13 cellular contexts compared by ENCODE assay signal in the genomic region with DNA sequence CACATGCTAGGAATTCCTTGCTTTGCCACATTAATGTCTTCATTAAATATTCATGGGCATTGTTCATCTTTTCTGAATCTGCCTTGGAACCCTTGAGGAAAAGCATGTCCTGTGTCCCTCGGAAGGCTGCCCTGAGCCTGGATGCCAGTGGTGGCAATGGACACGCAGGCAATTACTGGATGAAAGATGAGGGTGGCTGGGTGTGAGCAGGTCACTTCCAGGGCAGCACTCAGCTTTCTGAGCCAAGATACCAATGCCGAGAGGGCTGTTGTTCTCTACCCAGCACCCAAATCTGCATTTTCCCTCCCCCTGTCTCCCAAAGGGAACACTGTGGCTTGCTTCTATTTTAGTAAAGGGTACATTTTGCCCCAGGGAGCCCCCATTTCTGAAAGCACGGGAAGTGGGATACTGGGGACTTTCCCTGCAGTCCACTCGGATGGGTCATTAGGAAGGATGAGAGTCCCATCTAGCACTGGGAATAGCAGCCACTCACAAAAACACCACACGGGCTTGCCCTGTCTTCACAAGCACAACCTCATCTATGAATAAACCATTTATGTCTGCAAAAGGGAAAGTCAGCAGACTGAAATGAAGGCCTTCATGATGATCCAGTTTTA.
"Had no signal": no experiment of that assay in that cellular context is flagged by ENCODE, and none has a peak within 500 bp of the region (broad histone marks: within the 10 kb centered on the region; RNA-seq: fewer than 3 reads in every experiment).

No MANE protein-coding gene starts in this region.

- H3K4me3 Mint-ChIP-seq: activated naive CD8-positive, alpha-beta T cell; activated T-cell treated with anti-CD3 and anti-CD28 coated beads, Interleukin-2, amount 50 U/mL, for 4 hours; memory B cell; nephron had no signal

- DNase-seq: activated CD4-positive, alpha-beta T cell treated with anti-CD3 and anti-CD28 coated beads, Interleukin-2, amount 50 U/mL, for 4 hours; activated CD4-positive, CD25-positive, alpha-beta regulatory T cell treated with anti-CD3 and anti-CD28 coated beads, Interleukin-2, amount 50 U/mL, for 72 hours; activated effector memory CD4-positive, alpha-beta T cell treated with anti-CD3 and anti-CD28 coated beads, Interleukin-2, amount 50 U/mL, for 16 hours; activated T-cell treated with anti-CD3 and anti-CD28 coated beads, Interleukin-2, amount 50 U/mL, for 4 hours; colonic mucosa; effector CD4-positive, alpha-beta T cell; SIG-M5; stimulated activated CD4-positive, alpha-beta T cell treated with anti-CD3 and anti-CD28 coated beads, Interleukin-4, amount 100 ng/mL, for 4 hours; trophoblast cell had no signal

- ATAC-seq: activated T-cell treated with anti-CD3 and anti-CD28 coated beads, Interleukin-2, amount 50 U/mL, for 4 hours; gastroesophageal sphincter had no signal

- H3K4me1 Mint-ChIP-seq: memory B cell had no signal

- H3K27me3 Mint-ChIP-seq: activated naive CD8-positive, alpha-beta T cell; memory B cell had no signal

- H3K27ac Mint-ChIP-seq: activated naive CD8-positive, alpha-beta T cell; memory B cell; nephron had no signal

- H3K36me3 Mint-ChIP-seq: activated naive CD8-positive, alpha-beta T cell; memory B cell had no signal
